Comparison of ENCODE assay signal across 17 cellular contexts in the genomic region with DNA sequence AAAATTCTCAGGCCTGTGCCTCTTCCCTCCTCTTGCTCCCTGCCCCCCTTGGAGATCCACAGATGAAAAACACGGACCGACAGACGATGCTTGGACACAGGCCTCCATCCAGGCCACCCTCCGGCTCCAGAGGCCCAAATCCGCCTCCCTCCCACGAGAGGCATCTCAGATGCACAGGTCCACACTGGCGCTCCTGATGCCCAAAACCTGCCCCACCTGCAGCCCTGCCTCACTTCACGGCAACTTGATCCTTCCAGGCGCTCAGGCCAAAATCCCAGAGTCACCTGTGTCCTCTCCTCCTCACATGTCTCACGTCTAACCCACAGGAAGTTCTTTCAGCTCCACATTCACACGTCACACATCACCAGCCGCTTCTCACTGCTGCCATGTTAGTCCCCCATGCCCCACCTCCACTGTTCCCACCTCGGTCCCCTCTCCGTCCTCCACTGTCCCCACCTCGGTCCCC. TPM values are rescaled to one million over a fixed set of nuclear protein-coding genes. Genes with fewer than 3 reads are reported as not detected.
"Had no signal": no experiment of that assay in that cellular context is flagged by ENCODE, and none has a peak within 500 bp of the region (broad histone marks: within the 10 kb centered on the region; RNA-seq: fewer than 3 reads in every experiment).

No MANE protein-coding gene starts in this region.

- H3K9me3 Mint-ChIP-seq: activated CD4-positive, alpha-beta memory T cell treated with anti-CD3 and anti-CD28 coated beads, Interleukin-2, amount 10 ng/mL, durations not matched to agents 7 days and 5 days; activated T-cell treated with anti-CD3 and anti-CD28 coated beads, Interleukin-2, amount 50 U/mL, for 72 hours had no signal

- H3K27me3 Mint-ChIP-seq: activated CD4-positive, alpha-beta memory T cell treated with anti-CD3 and anti-CD28 coated beads, Interleukin-2, amount 10 ng/mL, durations not matched to agents 7 days and 5 days had no signal

- H3K27ac ChIP-seq: epithelial cell of prostate, parathyroid adenoma, suprapubic skin, upper lobe of right lung had no signal

- H3K4me3 Mint-ChIP-seq: activated CD4-positive, alpha-beta memory T cell treated with anti-CD3 and anti-CD28 coated beads, Interleukin-2, amount 10 ng/mL, durations not matched to agents 7 days and 5 days; activated T-cell treated with anti-CD3 and anti-CD28 coated beads, Interleukin-2, amount 50 U/mL, for 72 hours had no signal

- H3K9me3 ChIP-seq: gastrocnemius medialis, suprapubic skin, upper lobe of right lung had no signal

- H3K27ac Mint-ChIP-seq: activated T-cell treated with anti-CD3 and anti-CD28 coated beads, Interleukin-2, amount 50 U/mL, for 72 hours had no signal

- H3K36me3 ChIP-seq: gastrocnemius medialis, suprapubic skin, upper lobe of right lung had no signal

- H3K27me3 ChIP-seq: gastrocnemius medialis, suprapubic skin, upper lobe of right lung had no signal

- H3K4me3 ChIP-seq: gastrocnemius medialis, smooth muscle cell, suprapubic skin, upper lobe of right lung had no signal

- H3K4me1 ChIP-seq: upper lobe of right lung had no signal

- ATAC-seq: activated T-cell treated with anti-CD3 and anti-CD28 coated beads, Interleukin-2, amount 50 U/mL, for 72 hours; gastrocnemius medialis; upper lobe of right lung had no signal

- DNase-seq: activated CD4-positive, alpha-beta memory T cell treated with anti-CD3 and anti-CD28 coated beads, Interleukin-2, amount 10 ng/mL, durations not matched to agents 7 days and 5 days; activated T-cell treated with anti-CD3 and anti-CD28 coated beads, Interleukin-2, amount 50 U/mL, for 72 hours; caudate nucleus; cortex of kidney; effector CD8-positive, alpha-beta T cell; gastrocnemius medialis; kidney glomerular epithelial cell; stimulated activated CD4-positive, alpha-beta T cell treated with anti-CD3 and anti-CD28 coated beads, Interleukin-1b, Interleukin-23, amount 100 ng/mL, for 48 hours; stimulated activated naive CD4-positive, alpha-beta T cell; upper lobe of right lung had no signal

RNA-seq across cellular contexts. Expression of a gene that starts 7.2 kb away (rescaled TPM):
- total RNA-seq: activated CD4-positive, alpha-beta memory T cell treated with anti-CD3 and anti-CD28 coated beads, Interleukin-2, amount 10 ng/mL, durations not matched to agents 7 days and 5 days; T-helper 2 cell treated with Interferon-gamma antibody and Interleukin-4, amounts not matched to agents 100 ng/mL and 5 ng/mL, for 36 hours had no signal

RNA-seq across cellular contexts. Expression of a gene that starts 31.3 kb away (rescaled TPM):
- total RNA-seq: activated CD4-positive, alpha-beta memory T cell treated with anti-CD3 and anti-CD28 coated beads, Interleukin-2, amount 10 ng/mL, durations not matched to agents 7 days and 5 days; activated T-cell treated with anti-CD3 and anti-CD28 coated beads, Interleukin-2, amount 50 U/mL, for 72 hours; gastrocnemius medialis; liver; mesenteric fat pad; smooth muscle cell; suprapubic skin; T-helper 2 cell treated with Interferon-gamma antibody and Interleukin-4, amounts not matched to agents 100 ng/mL and 5 ng/mL, for 36 hours; upper lobe of right lung had no signal
